In genomic region chr5:133245191-133246052, GRCh38 we compare ENCODE assay signal across 8 cellular contexts.
DNase-seq lines count a peak whose midpoint lies in the region; ATAC-seq and TF ChIP-seq lines count a peak whose summit lies in the region.

No MANE protein-coding gene starts in this region.

- DNase-seq in activated CD4-positive, CD25-positive, alpha-beta regulatory T cell treated with anti-CD3 and anti-CD28 coated beads, Interleukin-2, amount 50 U/mL, for 72 hours: no peak
- DNase-seq in NCI-H510A (lab: John Stamatoyannopoulos, UW): peak; percentile 64
- peak; percentile 40 for DNase-seq in brain pericyte (ENCODE audit: low read depth, low spot score)
- DNase-seq in retinal pigment epithelial cell (ENCODE audit: low read depth): peak; percentile 83
- DNase-seq in NCI-H187 (lab: John Stamatoyannopoulos, UW): no peak
- no peak for DNase-seq in activated gamma-delta T cell (lab: John Stamatoyannopoulos, UW)

- H3K4me3 ChIP-seq in retinal pigment epithelial cell (ENCODE audit: low read length): no peak overlapping the region

- ATAC-seq in activated CD4-positive, CD25-positive, alpha-beta regulatory T cell treated with anti-CD3 and anti-CD28 coated beads, Interleukin-2, amount 50 U/mL, for 24 hours: peak; percentile 71 to 82
- no peak for ATAC-seq in HG02759 (IDR thresholded peaks at IDR 0.05; ENCODE audit: unreplicated experiment)

- TF ChIP-seq CTCF in retinal pigment epithelial cell (conservative IDR thresholded peaks at IDR 0.05; ENCODE audit: low read depth, low read length): no peak

Comparison
In these comparisons a context has a peak if more than half of its experiments do, and no peak if none do; other contexts are left out.
1. DNase-seq: peak in NCI-H510A (single experiment), brain pericyte (single experiment) and retinal pigment epithelial cell (single experiment); none in activated CD4-positive, CD25-positive, alpha-beta regulatory T cell treated with anti-CD3 and anti-CD28 coated beads, Interleukin-2, amount 50 U/mL, for 72 hours (single experiment), NCI-H187 (0 of 2) and activated gamma-delta T cell (single experiment).